Comparison of ENCODE assay signal across 8 cellular contexts in the genomic region with DNA sequence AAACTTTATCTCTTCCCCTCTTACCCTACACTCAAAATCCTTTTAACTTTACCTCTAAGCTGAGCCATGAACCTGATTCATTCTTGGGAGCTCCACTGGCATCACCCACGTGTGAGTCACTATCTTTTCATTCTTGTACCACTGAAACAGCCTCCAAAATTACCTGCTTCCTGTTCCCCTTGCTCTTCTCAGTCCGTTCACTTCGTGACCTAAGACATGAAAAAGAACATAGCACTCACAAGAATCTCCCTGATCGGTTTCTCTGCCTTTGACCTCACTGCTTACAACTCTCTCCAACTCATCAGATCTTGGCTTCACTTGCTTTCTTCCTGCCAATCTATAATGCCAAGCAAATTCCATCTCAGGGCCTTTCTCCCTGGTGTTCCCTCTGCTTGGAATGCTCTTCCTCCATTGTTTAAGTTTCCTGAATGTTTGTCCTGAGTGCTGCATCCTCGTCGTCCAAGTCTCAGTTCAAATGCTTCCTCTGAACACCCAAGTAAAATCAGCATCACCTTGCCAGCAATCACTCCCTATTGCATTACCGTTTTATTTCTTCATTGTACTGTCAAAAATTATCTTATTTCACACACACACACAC.
DNase-seq lines count a peak whose midpoint lies in the region; ATAC-seq and TF ChIP-seq lines count a peak whose summit lies in the region.

No MANE protein-coding gene starts in this region.

- H3K4me3 ChIP-seq in epithelial cell of esophagus (ENCODE audit: low read length): no peak overlapping the region

- ATAC-seq in GM21717 (IDR thresholded peaks at IDR 0.05; ENCODE audit: unreplicated experiment) (peak; percentile 70), GM19467 (IDR thresholded peaks at IDR 0.05; ENCODE audit: unreplicated experiment) (no peak), HG02759 (IDR thresholded peaks at IDR 0.05; ENCODE audit: unreplicated experiment) (no peak)

- peak overlapping the region; percentile 78; the same call in 1 of the 2 replicates for H3K27ac ChIP-seq in C4-2B

- TF ChIP-seq CTCF in C4-2B (conservative IDR thresholded peaks at IDR 0.05) (no peak), epithelial cell of esophagus (IDR thresholded peaks at IDR 0.05; ENCODE audit: insufficient read depth, low read depth, low read length, missing control alignments) (no peak)

- DNase-seq in RKO (ENCODE audit: low spot score) (peak; percentile 90), epithelial cell of esophagus (ENCODE audit: low read depth) (peak; percentile 79), DMS 273 (lab: John Stamatoyannopoulos, UW; ENCODE audit: unreplicated experiment) (no peak), NCI-H526 treated with DMSO at 0.1 percent for 48 hours (lab: John Stamatoyannopoulos, UW) (no peak)

Comparison
In these comparisons a context has a peak if more than half of its experiments do, and no peak if none do; other contexts are left out.
1. DNase-seq: peak in RKO (single experiment) and epithelial cell of esophagus (single experiment); none in DMS 273 (single experiment) and NCI-H526 treated with DMSO at 0.1 percent for 48 hours (single experiment).